ENCODE assay signal across 1 cellular context in genomic region chr1:94573891-94574290, GRCh38. TPM values are rescaled to one million over a fixed set of nuclear protein-coding genes. Genes with fewer than 3 reads are reported as not detected.
"Had no signal": no experiment of that assay in that cellular context is flagged by ENCODE, and none has a peak within 500 bp of the region (broad histone marks: within the 10 kb centered on the region; RNA-seq: fewer than 3 reads in every experiment).

No MANE protein-coding gene starts in this region.

RNA-seq across cellular contexts. Expression of gene F3, which starts 32.3 kb away (rescaled TPM):
- total RNA-seq: activated T-helper 17 cell treated with anti-CD3 and anti-CD28 coated beads, Interleukin-2, amount 50 U/mL, for 72 hours had no signal
